Comparison of ENCODE assay signal across 9 cellular contexts in the genomic region with DNA sequence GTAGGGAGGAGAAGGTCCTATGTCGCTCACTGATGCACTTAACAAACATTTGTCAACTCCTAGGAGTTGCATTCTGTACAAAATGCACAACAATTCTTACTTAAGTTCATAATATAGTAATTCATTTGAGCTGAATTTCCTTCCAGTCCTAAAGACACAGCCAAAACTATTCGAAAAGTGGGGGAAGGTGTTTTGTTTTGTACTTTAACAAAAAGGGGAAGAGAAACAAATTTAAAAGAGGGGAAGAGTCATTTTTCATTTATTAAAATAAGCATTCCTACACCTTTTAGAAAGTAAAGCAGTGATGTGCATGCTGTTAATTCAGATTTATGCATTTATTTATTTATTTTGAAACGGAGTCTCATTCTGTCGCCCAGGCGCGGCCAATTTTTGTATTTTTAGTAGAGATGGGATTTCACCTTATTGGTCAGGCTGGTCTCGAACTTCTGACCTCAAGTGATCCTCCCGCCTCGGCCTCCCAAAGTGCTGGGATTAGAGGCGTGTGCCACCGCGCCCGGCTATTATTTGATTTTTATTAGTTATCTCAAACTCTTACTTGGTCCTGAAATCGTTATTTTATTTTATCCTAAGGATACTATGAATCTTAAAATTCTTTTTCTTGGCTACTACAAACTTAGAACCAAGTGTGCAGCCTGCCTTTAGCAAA. TPM values are rescaled to one million over a fixed set of nuclear protein-coding genes. Genes with fewer than 3 reads are reported as not detected.
DNase-seq lines count a peak whose midpoint lies in the region; ATAC-seq and TF ChIP-seq lines count a peak whose summit lies in the region.
"Had no signal": no experiment of that assay in that cellular context is flagged by ENCODE, and none has a peak within 500 bp of the region (broad histone marks: within the 10 kb centered on the region; RNA-seq: fewer than 3 reads in every experiment).

No MANE protein-coding gene starts in this region.

- 0 out of 2 replicates have a peak, but pooled peaks cover 5% of the 10 kb centered on the region for H3F3A ChIP-seq in GM23338 (replicated peaks; ENCODE audit: low read depth)

- peaks cover 18% of the 10 kb centered on the region; the same call in 2 of the 3 replicates for H3K4me1 Mint-ChIP-seq in GM23338
- peaks cover 31% of the 10 kb centered on the region for H3K4me1 Mint-ChIP-seq in activated naive CD8-positive, alpha-beta T cell (ENCODE audit: low read depth)

- no peaks in the 10 kb centered on the region for H3K9me3 ChIP-seq in mucosa of rectum (ENCODE audit: control insufficient read depth in 2 of 2, low read length in 2 of 2)
- H3K9me3 ChIP-seq: right atrium auricular region had no signal

- DNase-seq in GM23338 (ENCODE audit: low spot score) (no peak), omental fat pad (ENCODE audit: low spot score) (no peak), NCI-H2171 treated with DMSO at 0.1 percent for 48 hours (lab: John Stamatoyannopoulos, UW) (no peak)

- H3K9ac ChIP-seq in mucosa of rectum (ENCODE audit: low read depth in 1 of 2, low read length in 2 of 2): peak overlapping the region in 1 of 2 donors; percentile 4

- no peaks in the 10 kb centered on the region for H3K9me2 ChIP-seq in GM23338 (ENCODE audit: insufficient read depth)

- no peak overlapping the region for H3K27ac Mint-ChIP-seq in GM23338
- peak overlapping the region; percentile 99 for H3K27ac Mint-ChIP-seq in activated naive CD8-positive, alpha-beta T cell

- H2AFZ ChIP-seq in ACC112 (ENCODE audit: low read length, unreplicated experiment) (peak overlapping the region; percentile 61), GM23338 (no peak overlapping the region)

- no peak for TF ChIP-seq CTCF in GM23338 (conservative IDR thresholded peaks at IDR 0.05; ENCODE audit: low read depth in 2 of 2)
- no peak for TF ChIP-seq CTCF in omental fat pad (IDR thresholded peaks at IDR 0.05)

- H3K4me1 ChIP-seq in ACC112 (ENCODE audit: control insufficient read depth, insufficient read depth, low read length, unreplicated experiment) (no peaks in the 10 kb centered on the region), GM23338 (ENCODE audit: insufficient read depth) (peaks cover 21% of the 10 kb centered on the region), mucosa of rectum (ENCODE audit: control insufficient read depth in 2 of 2, insufficient read depth in 2 of 2, low read length in 2 of 2) (peaks cover 6 to 8% of the 10 kb centered on the region in 2 donors)

- H4K20me1 ChIP-seq in GM23338 (replicated peaks; ENCODE audit: insufficient read depth): no peaks in the 10 kb centered on the region; the same call in 1 of the 2 replicates

- H3K27ac ChIP-seq in ACC112 (ENCODE audit: low read depth, low read length): peak overlapping the region; percentile 77
- peak overlapping the region; percentile 75; the same call in 1 of the 2 replicates for H3K27ac ChIP-seq in GM23338 (ENCODE audit: low read depth)
- H3K27ac ChIP-seq in mucosa of rectum (ENCODE audit: low read depth in 2 of 2, low read length in 2 of 2): no peak overlapping the region

- H3K4me3 ChIP-seq in ACC112 (ENCODE audit: low read depth, low read length): peak overlapping the region; percentile 88
- peak overlapping the region; percentile 67 for H3K4me3 ChIP-seq in GM23338
- peak overlapping the region; percentile 94 to 99 for H3K4me3 ChIP-seq in mucosa of rectum (ENCODE audit: low read length in 2 of 2)

- H3K27me3 ChIP-seq in ACC112 (ENCODE audit: insufficient read depth, low read length) (no peaks in the 10 kb centered on the region), GM23338 (ENCODE audit: insufficient read depth) (no peaks in the 10 kb centered on the region), mucosa of rectum (ENCODE audit: control insufficient read depth in 2 of 2, insufficient read depth in 2 of 2, low read length in 2 of 2) (no peaks in the 10 kb centered on the region)
- H3K27me3 ChIP-seq: right atrium auricular region had no signal

- peak overlapping the region; percentile 71 for H3K4me2 ChIP-seq in GM23338

- ATAC-seq in GM23338: no peak
- ATAC-seq in GM18502 (IDR thresholded peaks at IDR 0.05; ENCODE audit: poor library complexity, unreplicated experiment): no peak
- no peak for ATAC-seq in omental fat pad (ENCODE audit: low FRiP score)
- no peak for ATAC-seq in HG03039 (IDR thresholded peaks at IDR 0.05; ENCODE audit: unreplicated experiment)

- H3K79me2 ChIP-seq in ACC112 (ENCODE audit: control insufficient read depth, insufficient read depth, low read length, unreplicated experiment) (peaks cover 7% of the 10 kb centered on the region), GM23338 (replicated peaks; ENCODE audit: insufficient read depth) (peaks cover 28% of the 10 kb centered on the region)

- H3K27me3 Mint-ChIP-seq in GM23338 (ENCODE audit: insufficient read depth, low read depth, poor library complexity): no peaks in the 10 kb centered on the region
- no peaks in the 10 kb centered on the region for H3K27me3 Mint-ChIP-seq in activated naive CD8-positive, alpha-beta T cell

- no peaks in the 10 kb centered on the region for H3K9me3 Mint-ChIP-seq in GM23338
- H3K9me3 Mint-ChIP-seq in activated naive CD8-positive, alpha-beta T cell (ENCODE audit: low read depth): no peaks in the 10 kb centered on the region

- peaks cover 4% of the 10 kb centered on the region for H3K36me3 Mint-ChIP-seq in GM23338 (ENCODE audit: low read depth)
- peaks cover 11% of the 10 kb centered on the region for H3K36me3 Mint-ChIP-seq in activated naive CD8-positive, alpha-beta T cell

- H3K36me3 ChIP-seq in ACC112 (ENCODE audit: insufficient read depth, low read length): no peaks in the 10 kb centered on the region
- no peaks in the 10 kb centered on the region for H3K36me3 ChIP-seq in GM23338 (ENCODE audit: insufficient read depth)
- H3K36me3 ChIP-seq in mucosa of rectum (ENCODE audit: control insufficient read depth in 2 of 2, insufficient read depth in 2 of 2, low read length in 2 of 2): no peaks in the 10 kb centered on the region
- H3K36me3 ChIP-seq: right atrium auricular region had no signal

- peak overlapping the region; percentile 96 for H3K4me3 Mint-ChIP-seq in GM23338
- H3K4me3 Mint-ChIP-seq in activated naive CD8-positive, alpha-beta T cell: peak overlapping the region; percentile 98

TF ChIP-seq in GM23338, 12 proteins besides CTCF, POLR2A, EP300 and RAD21 (continues in another document):
- no peak for TF ChIP-seq POLR2AphosphoS5 (IDR thresholded peaks at IDR 0.05; ENCODE audit: low read depth)

RNA-seq across cellular contexts. Expression of gene FANCF, which starts 1.1 kb away (rescaled TPM):
- 31.8 and 34.6 TPM in 2 replicates for total RNA-seq in GM23338 (2014; rRNA removed; shearing (Covaris generic))
- polyA plus RNA-seq in GM23338 (2016; fragmentation: Nextera tagmentation; extraction: Ambion mirVana): 17.0 and 18.8 TPM in 2 replicates
- 1 to 10 TPM; 2.7 to 7.4 (median 4.4) TPM for total RNA-seq in omental fat pad

RNA-seq across cellular contexts. Expression of gene GAS2, which starts 39.7 kb away (rescaled TPM):
- total RNA-seq in GM23338 (2014; rRNA removed; shearing (Covaris generic)): 5.0 and 6.7 TPM in 2 replicates
- 1.4 and 2.6 TPM in 2 replicates for polyA plus RNA-seq in GM23338 (2016; fragmentation: Nextera tagmentation; extraction: Ambion mirVana)
- 1 to 10 TPM in 2 of 4 donors, under 1 TPM in 2; 0.63 to 4.9 (median 2.5) TPM for total RNA-seq in omental fat pad

Comparison
In these comparisons a context has a peak if more than half of its experiments do, and no peak if none do; other contexts are left out.
1. H3K27ac ChIP-seq: peak in ACC112 (single experiment) and GM23338 (single experiment); none in mucosa of rectum (0 of 2).
2. Peak in every context shown above with its lines, with median percentiles within 50 percentile points of each other: H3K4me3 ChIP-seq.